In the genomic region with DNA sequence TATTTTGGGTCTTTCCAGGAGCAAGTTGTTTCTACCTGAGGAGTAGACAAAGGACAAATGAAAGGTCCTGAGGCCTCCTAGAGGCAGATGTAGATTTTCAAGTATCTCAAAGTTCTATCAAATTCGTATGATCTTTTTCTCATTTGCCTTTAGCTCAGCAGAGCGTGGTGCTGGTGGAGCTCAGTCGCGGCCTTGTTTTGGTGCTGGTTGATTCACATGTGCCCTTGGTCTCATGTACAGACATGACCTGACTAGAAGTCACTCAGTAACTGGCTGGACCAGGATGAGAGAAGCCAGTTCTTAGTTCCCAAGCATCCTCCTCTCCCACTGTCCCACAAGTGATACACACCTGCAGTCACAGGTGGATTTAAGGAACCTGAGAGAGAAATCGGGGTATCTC, we compare ENCODE assay signal across 14 cellular contexts.
"Had no signal": no experiment of that assay in that cellular context is flagged by ENCODE, and none has a peak within 500 bp of the region (broad histone marks: within the 10 kb centered on the region; RNA-seq: fewer than 3 reads in every experiment).

No MANE protein-coding gene starts in this region.

- H3K4me3 ChIP-seq: heart left ventricle, psoas muscle, right lobe of liver, stomach, thoracic aorta, transverse colon had no signal

- ATAC-seq: heart left ventricle; naive thymus-derived CD8-positive, alpha-beta T cell; psoas muscle; right lobe of liver had no signal

- H3K9me3 ChIP-seq: heart left ventricle, neutrophil, psoas muscle, right lobe of liver, stomach, thoracic aorta, transverse colon had no signal

- H3K4me3 Mint-ChIP-seq: dendritic cell treated with granulocyte-macrophage colony-stimulating factor and Interleukin-4, amounts not matched to agents 40 ng/mL and 50 ng/mL, for 4 days; naive thymus-derived CD8-positive, alpha-beta T cell had no signal

- H3K36me3 ChIP-seq: heart left ventricle, neutrophil, right lobe of liver, stomach, thoracic aorta, transverse colon had no signal

- H3K27ac ChIP-seq: heart left ventricle, neutrophil, psoas muscle, right lobe of liver, stomach, thoracic aorta, transverse colon had no signal

- H3K9me3 Mint-ChIP-seq: dendritic cell treated with granulocyte-macrophage colony-stimulating factor and Interleukin-4, amounts not matched to agents 40 ng/mL and 50 ng/mL, for 4 days; naive thymus-derived CD8-positive, alpha-beta T cell had no signal

- H3K27ac Mint-ChIP-seq: dendritic cell treated with granulocyte-macrophage colony-stimulating factor and Interleukin-4, amounts not matched to agents 40 ng/mL and 50 ng/mL, for 4 days had no signal

- DNase-seq: heart left ventricle; hippocampal formation; naive thymus-derived CD8-positive, alpha-beta T cell; psoas muscle; retina; right lobe of liver; stimulated activated CD4-positive, alpha-beta T cell treated with anti-CD3 and anti-CD28 coated beads, Interleukin-4, amount 100 ng/mL, for 24 hours; stimulated activated naive CD4-positive, alpha-beta T cell; stomach; substantia nigra; transverse colon had no signal

- H3K27me3 ChIP-seq: heart left ventricle, neutrophil, right lobe of liver, stomach, transverse colon had no signal

- H3K27me3 Mint-ChIP-seq: dendritic cell treated with granulocyte-macrophage colony-stimulating factor and Interleukin-4, amounts not matched to agents 40 ng/mL and 50 ng/mL, for 4 days had no signal
